10 cellular contexts compared by ENCODE assay signal in the genomic region with DNA sequence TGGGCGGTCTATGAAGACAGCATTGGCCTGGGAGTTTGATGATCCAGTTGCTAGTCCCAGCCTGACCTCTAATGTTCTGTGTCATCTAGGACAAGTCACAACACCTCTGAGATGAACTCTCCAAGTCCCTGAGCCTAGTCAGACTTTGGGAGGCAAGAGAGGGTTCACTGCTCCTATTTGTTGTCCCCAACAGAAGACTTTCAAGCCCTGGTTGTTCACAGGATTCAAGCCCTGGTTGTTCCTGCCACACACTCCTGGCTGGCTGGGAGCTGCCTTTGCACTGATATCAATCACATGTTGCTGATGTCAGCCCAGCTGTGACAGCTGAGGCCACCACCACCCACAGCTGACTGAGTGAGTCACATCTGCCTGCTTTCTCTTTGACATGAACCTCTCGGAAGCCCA.
A peak's percentile ranks its signal among the peaks of the same experiment; 100 is the strongest.
DNase-seq lines count a peak whose midpoint lies in the region; ATAC-seq and TF ChIP-seq lines count a peak whose summit lies in the region.
"Had no signal": no experiment of that assay in that cellular context is flagged by ENCODE, and none has a peak within 500 bp of the region (broad histone marks: within the 10 kb centered on the region; RNA-seq: fewer than 3 reads in every experiment).

No MANE protein-coding gene starts in this region.

- no peaks in the 10 kb centered on the region for H3K9me3 Mint-ChIP-seq in T-cell

- H3K36me3 ChIP-seq in adrenal gland (replicated peaks in 1 of 2): no peaks in the 10 kb centered on the region
- H3K36me3 ChIP-seq: neutrophil had no signal

- H3K9me3 ChIP-seq in adrenal gland (replicated peaks in 1 of 3): no peaks in the 10 kb centered on the region
- H3K9me3 ChIP-seq: neutrophil had no signal

- intact Hi-C loops in adrenal gland (cut with DNase I): no loop called here
- intact Hi-C loops in lower leg skin (cut with DNase I; ENCODE audit: low total_unique reads): no loop called here

- H3K4me1 Mint-ChIP-seq in T-cell: peaks cover 16 to 19% (median 17%) of the 10 kb centered on the region in 3 donors

- peak overlapping the region in 1 of 2 donors; percentile 25 for H3K27ac Mint-ChIP-seq in T-cell

- H3K4me1 ChIP-seq in adrenal gland (replicated peaks in 1 of 2): peaks cover 0 to 15% of the 10 kb centered on the region in 2 donors

- ATAC-seq in GM19023 (IDR thresholded peaks at IDR 0.05; ENCODE audit: unreplicated experiment) (peak; percentile 100), HG02970 (IDR thresholded peaks at IDR 0.05; ENCODE audit: low FRiP score, unreplicated experiment) (peak; percentile 85), T-cell (replicated peaks in 1 of 4) (peak; percentile 61 to 87 (median 70))
- ATAC-seq: Panc1 had no signal

- DNase-seq in T-cell (peak in 24 of 34 experiments; percentile 2 to 27 (median 10)), adrenal gland (peak; percentile 46 to 84 (median 63)), lower leg skin (ENCODE audit: low spot score in 2 of 2) (peak; percentile 76 to 94), dedifferentiated amniotic fluid mesenchymal stem cell (ENCODE audit: extremely low spot score) (no peak), AG20443 (ENCODE audit: low spot score) (no peak)
- peak; percentile 11 for DNase-seq in stimulated activated CD8-positive, alpha-beta memory T cell treated with anti-CD3 and anti-CD28 coated beads, Interleukin-15, amount 100 ng/mL, for 1 hour (ENCODE audit: low read depth)

- H3K4me3 ChIP-seq in adrenal gland (no peak overlapping the region), lower leg skin (ENCODE audit: low read depth, poor library complexity, severe bottlenecking) (no peak overlapping the region)

- POLR2A ChIA-PET in T-cell (lab: Charles Lee): no interaction called here

- no peak overlapping the region for H3K4me3 Mint-ChIP-seq in T-cell

- 49 to 57% (median 52%) methylated on average over 2 of the region's 2 CpGs for WGBS in adrenal gland, 4 donors
- 15 to 35% methylated on average over 2 of the region's 2 CpGs for WGBS in lower leg skin, 2 donors

- TF ChIP-seq CTCF in adrenal gland (IDR thresholded peaks at IDR 0.05) (no peak), lower leg skin (IDR thresholded peaks at IDR 0.05) (no peak)

- no peak overlapping the region for H3K27ac ChIP-seq in adrenal gland
- H3K27ac ChIP-seq: neutrophil had no signal

- peaks cover 0 to 8% of the 10 kb centered on the region in 2 donors for H3K27me3 Mint-ChIP-seq in T-cell

- TF ChIP-seq POLR2A in adrenal gland (IDR thresholded peaks at IDR 0.05) (no peak), lower leg skin (IDR thresholded peaks at IDR 0.05) (no peak)

- H3K36me3 Mint-ChIP-seq in T-cell: no peaks in the 10 kb centered on the region

- CTCF ChIA-PET in T-cell (lab: Charles Lee): no interaction called here

- H3K27me3 ChIP-seq in adrenal gland: no peaks in the 10 kb centered on the region
- H3K27me3 ChIP-seq: neutrophil had no signal

Comparison
In these comparisons a context has a peak if more than half of its experiments do, and no peak if none do; other contexts are left out.
1. DNase-seq: peak in T-cell (24 of 34), adrenal gland (7 of 7), lower leg skin (2 of 2) and stimulated activated CD8-positive, alpha-beta memory T cell treated with anti-CD3 and anti-CD28 coated beads, Interleukin-15, amount 100 ng/mL, for 1 hour (single experiment); none in dedifferentiated amniotic fluid mesenchymal stem cell (single experiment) and AG20443 (single experiment).
2. Peak in every context shown above with its lines, with median percentiles within 50 percentile points of each other: ATAC-seq.